Comparison of ENCODE assay signal across 8 cellular contexts in genomic region chr16:20741555-20742285, GRCh38. TPM values are rescaled to one million over a fixed set of nuclear protein-coding genes. Genes with fewer than 3 reads are reported as not detected.
DNase-seq lines count a peak whose midpoint lies in the region; ATAC-seq, FAIRE-seq and TF ChIP-seq lines count a peak whose summit lies in the region.

TSS of gene THUMPD1 (minus strand) at chr16:20741818. CDS start at chr16:20741739, 79 bp downstream.

- intact Hi-C loops in Caco-2 (cut with micrococcal nuclease; ENCODE audit: unreplicated experiment): no loop called here

- H3K9me3 Mint-ChIP-seq in Caco-2 (ENCODE audit: unreplicated experiment): peaks cover under 1% of the 10 kb centered on the region

- peak; percentile 77 for ATAC-seq in GM21367 (IDR thresholded peaks at IDR 0.05; ENCODE audit: unreplicated experiment)

- no peaks in the 10 kb centered on the region for H3K4me1 ChIP-seq in Caco-2
- no peaks in the 10 kb centered on the region; a peak in 2 of 7 replicates for H3K4me1 ChIP-seq in H1 (replicated peaks in 1 of 4; ENCODE audit: control insufficient read depth in 3 of 4, insufficient read depth in 4 of 4, low read length in 3 of 4)
- peaks cover 2% of the 10 kb centered on the region for H3K4me1 ChIP-seq in mesendoderm (ENCODE audit: control insufficient read depth, low read depth, low read length)

- H3K56ac ChIP-seq in H1 (replicated peaks; ENCODE audit: insufficient read length, low read depth, low read length) (peak within 1 kb of the TSS; percentile 64), mesendoderm (ENCODE audit: low read length) (peak within 1 kb of the TSS; percentile 91)

- H4K8ac ChIP-seq in H1 (ENCODE audit: extremely low read depth, insufficient read depth, low read length): peak within 1 kb of the TSS; percentile 99
- no peak within 1 kb of the TSS for H4K8ac ChIP-seq in mesendoderm (ENCODE audit: low read depth, low read length)

- peaks cover 3% of the 10 kb centered on the region; the same call in 1 of the 2 replicates for H3K23me2 ChIP-seq in H1 (ENCODE audit: low read depth, low read length)

- no peak for TF ChIP-seq EP300 in H1 (IDR thresholded peaks at IDR 0.05; ENCODE audit: borderline replicate concordance in 1 of 2, low read depth in 2 of 2, low read length in 2 of 2)

- H4K5ac ChIP-seq in H1 (ENCODE audit: insufficient read length, low read depth, low read length): peak within 1 kb of the TSS; percentile 95
- no peak within 1 kb of the TSS for H4K5ac ChIP-seq in mesendoderm (ENCODE audit: low read length)

- peak in 1 of 2 experiments; percentile 38 for TF ChIP-seq CTCF in Caco-2 (IDR thresholded peaks at IDR 0.05; ENCODE audit: insufficient read depth in 1 of 2, low read depth in 1 of 2, low read length in 1 of 2, severe bottlenecking in 1 of 2, unreplicated experiment in 1 of 2)
- TF ChIP-seq CTCF in H1 (IDR thresholded peaks at IDR 0.05; ENCODE audit: control extremely low read depth in 1 of 3, insufficient read depth in 1 of 3, low read depth in 1 of 3, low read length in 3 of 3): no peak

- peak within 1 kb of the TSS; percentile 100; the same call in 1 of the 2 replicates for H2AFZ ChIP-seq in H1 (ENCODE audit: low read length)

- BruUV-seq in Caco-2 (replicated peaks; lab: Mats Ljungman, UMichigan): TSS peak; percentile 47

- H3K27me3 ChIP-seq in Caco-2 (replicated peaks; ENCODE audit: control insufficient read depth, insufficient read depth, low read length) (no peaks in the 10 kb centered on the region), H1 (replicated peaks in 1 of 4; ENCODE audit: control insufficient read depth in 3 of 4, extremely low read depth in 1 of 4, insufficient read depth in 3 of 4, low read length in 3 of 4) (no peaks in the 10 kb centered on the region), mesendoderm (ENCODE audit: insufficient read depth, low read length, poor library complexity) (no peaks in the 10 kb centered on the region)

- peak within 1 kb of the TSS; percentile 86 for H3K4me3 Mint-ChIP-seq in Caco-2 (ENCODE audit: unreplicated experiment)

- H2BK20ac ChIP-seq in H1 (ENCODE audit: low read length): no peak within 1 kb of the TSS

- H3K79me1 ChIP-seq in H1 (ENCODE audit: low read depth, low read length): peaks cover 3% of the 10 kb centered on the region
- H3K79me1 ChIP-seq in mesendoderm (ENCODE audit: low read length): peaks cover 12% of the 10 kb centered on the region

- H2BK15ac ChIP-seq in H1 (ENCODE audit: low read length): peak within 1 kb of the TSS; percentile 61; the same call in 1 of the 2 replicates
- H2BK15ac ChIP-seq in mesendoderm (replicated peaks; ENCODE audit: low read depth): no peak within 1 kb of the TSS

- H3K36me3 Mint-ChIP-seq in Caco-2 (ENCODE audit: insufficient read depth, unreplicated experiment): peaks cover 28% of the 10 kb centered on the region

- CTCF ChIA-PET in Caco-2 (lab: Charles Lee) (interaction anchor here (1.1 kb wide), 1 partner anchor 22 kb away, joined by 4 read pairs; no protein-coding TSS in a partner anchor), H1 (lab: Charles Lee; ENCODE audit: partially characterized antibody) (no interaction called here)

- peak within 1 kb of the TSS; percentile 98 for H2BK5ac ChIP-seq in H1 (ENCODE audit: low read depth, low read length)
- H2BK5ac ChIP-seq in mesendoderm (ENCODE audit: low read length): peak within 1 kb of the TSS; percentile 64

- no peak within 1 kb of the TSS for H3K14ac ChIP-seq in H1 (ENCODE audit: insufficient read length)

- peak within 1 kb of the TSS; percentile 75; the same call in 1 of the 2 replicates for H2BK12ac ChIP-seq in H1 (ENCODE audit: low read depth, low read length)

- H3K36me3 ChIP-seq in Caco-2 (ENCODE audit: control insufficient read depth, insufficient read depth, low read length) (no peaks in the 10 kb centered on the region), H1 (ENCODE audit: control insufficient read depth in 2 of 4, insufficient read depth in 4 of 4, low read length in 3 of 4) (peaks cover 6 to 20% (median 14%) of the 10 kb centered on the region in 4 experiments; a peak in 7 of 8 replicates), mesendoderm (ENCODE audit: control insufficient read depth, insufficient read depth, low read length) (peaks cover 7% of the 10 kb centered on the region)

- peak within 1 kb of the TSS; percentile 91 for H3K27ac Mint-ChIP-seq in Caco-2 (ENCODE audit: unreplicated experiment)

- H3K4me3 ChIP-seq in Caco-2 (ENCODE audit: low read depth, low read length) (peak within 1 kb of the TSS; percentile 98), H1 (ENCODE audit: extremely low read depth in 1 of 4, insufficient read depth in 2 of 4, low read depth in 3 of 4, low read length in 4 of 4) (peak within 1 kb of the TSS; percentile 88 to 95 (median 92)), mesendoderm (ENCODE audit: low read length) (peak within 1 kb of the TSS; percentile 95)

- H3K9me3 ChIP-seq in Caco-2 (no peaks in the 10 kb centered on the region), H1 (ENCODE audit: insufficient read depth in 2 of 2, low read depth in 1 of 2, low read length in 1 of 2) (peaks cover 4 to 7% of the 10 kb centered on the region in 2 experiments; a peak in 3 of 4 replicates)

- H2BK120ac ChIP-seq in H1 (replicated peaks; ENCODE audit: low read depth, low read length) (peak within 1 kb of the TSS; percentile 43), mesendoderm (ENCODE audit: low read depth, low read length) (no peak within 1 kb of the TSS)

- FAIRE-seq in HTR-8/SVneo (lab: Jason Lieb, UNC) (peak; percentile 80), H1 (lab: Jason Lieb, UNC) (no peak)

- H2AK5ac ChIP-seq in H1 (ENCODE audit: low read depth, low read length): no peak within 1 kb of the TSS
- H2AK5ac ChIP-seq in mesendoderm (ENCODE audit: low read length): no peak within 1 kb of the TSS

- H3K27me3 Mint-ChIP-seq in Caco-2 (ENCODE audit: insufficient read depth, unreplicated experiment): no peaks in the 10 kb centered on the region

- H3K79me2 ChIP-seq in H1 (ENCODE audit: control insufficient read depth in 1 of 2, insufficient read depth in 2 of 2, low read length in 2 of 2) (peaks cover 7 to 29% of the 10 kb centered on the region in 2 experiments), mesendoderm (ENCODE audit: control insufficient read depth, insufficient read depth, low read length) (peaks cover 19% of the 10 kb centered on the region)

- TF ChIP-seq POLR2A in H1 (IDR thresholded peaks at IDR 0.05; ENCODE audit: control extremely low read depth in 1 of 2, low read depth in 2 of 2, low read length in 2 of 2): peak; percentile 4 to 92

- POLR2A ChIA-PET in Caco-2 (lab: Charles Lee) (interaction anchor here (0.6 to 0.7 kb wide), 3 partner anchors 11 to 187 kb away, joined by 3 to 4 read pairs (median 3); no protein-coding TSS in a partner anchor), H1 (lab: Charles Lee; ENCODE audit: partially characterized antibody) (interaction anchor here (0.6 to 3.2 kb wide), 6 partner anchors 10 to 65 kb away, joined by 3 to 17 read pairs (median 3); partner anchors contain the start of genes ERI2 and REXO5)

- H3K9ac ChIP-seq in H1 (replicated peaks in 1 of 4; ENCODE audit: extremely low read depth in 1 of 4, low read depth in 3 of 4, low read length in 3 of 4): peak within 1 kb of the TSS; percentile 91 to 95 (median 93)
- peak within 1 kb of the TSS; percentile 90 for H3K9ac ChIP-seq in mesendoderm (ENCODE audit: low read length)

- DNase-seq in Caco-2 (peak; percentile 93 to 96), HTR-8/SVneo (ENCODE audit: insufficient read length, low spot score) (peak; percentile 94), NOMO-1 treated with DMSO at 0.1 percent for 48 hours (lab: John Stamatoyannopoulos, UW; ENCODE audit: unreplicated experiment) (peak; percentile 89), H1 (ENCODE audit: low read depth in 1 of 2, low spot score in 2 of 2) (peak; percentile 88 to 98), mesendoderm (peak; percentile 98)
- peak; percentile 91 to 99 (median 95) for DNase-seq in activated CD8-positive, alpha-beta memory T cell treated with anti-CD3 and anti-CD28 coated beads for 48 hours (ENCODE audit: low read depth in 2 of 3, low spot score in 2 of 3)
- peak; percentile 93 for DNase-seq in stimulated activated CD8-positive, alpha-beta memory T cell treated with anti-CD3 and anti-CD28 coated beads, Interleukin-12 subunit alpha, Interleukin-12 subunit beta, amount 100 ng/mL, for 4 hours (ENCODE audit: low read depth)

- H3K27ac ChIP-seq in H1 (ENCODE audit: low read depth, low read length): peak within 1 kb of the TSS; percentile 85; the same call in 1 of the 2 replicates
- H3K27ac ChIP-seq in mesendoderm (ENCODE audit: low read depth, low read length): peak within 1 kb of the TSS; percentile 60

- TF ChIP-seq RAD21 in H1 (IDR thresholded peaks at IDR 0.05 in 1 of 2, conservative IDR thresholded peaks at IDR 0.05 in 1 of 2; ENCODE audit: low read depth in 2 of 2, low read length in 2 of 2): peak in 1 of 2 experiments; percentile 12; a peak in 2 of 4 replicates

- peak within 1 kb of the TSS; percentile 98 for H4K91ac ChIP-seq in H1 (replicated peaks; ENCODE audit: insufficient read length, low read length)

- H3K18ac ChIP-seq in H1 (ENCODE audit: extremely low read depth, low read length): peak within 1 kb of the TSS; percentile 96
- H3K18ac ChIP-seq in mesendoderm (ENCODE audit: low read length): peak within 1 kb of the TSS; percentile 30

- H3K4ac ChIP-seq in H1 (replicated peaks; ENCODE audit: insufficient read length, low read depth, low read length) (peak within 1 kb of the TSS; percentile 96), mesendoderm (ENCODE audit: low read depth, low read length) (peak within 1 kb of the TSS; percentile 61)

- 9% methylated on average over 25 of the region's 42 CpGs; no CpG with 5 or more reads in 1 of the 2 experiments for WGBS in H1 (ENCODE audit: extremely low coverage in 1 of 2, insufficient coverage in 1 of 2, insufficient read length in 1 of 2, insufficient replicate concordance in 2 of 2, low coverage in 1 of 2, low lambda C conversion rate in 2 of 2, missing lambda C conversion rate in 1 of 2), 2 experiments
- WGBS in mesendoderm (ENCODE audit: extremely low coverage, insufficient coverage, low lambda C conversion rate): no CpG with 5 or more reads among the region's 42 CpGs

- H3K23ac ChIP-seq in H1 (ENCODE audit: insufficient read length) (no peak within 1 kb of the TSS), mesendoderm (ENCODE audit: low read length) (no peak within 1 kb of the TSS)

- H3K4me2 ChIP-seq in H1 (ENCODE audit: insufficient read depth in 1 of 2, low read depth in 2 of 2, low read length in 2 of 2) (peak within 1 kb of the TSS; percentile 76 to 91), mesendoderm (ENCODE audit: low read length) (peak within 1 kb of the TSS; percentile 79)

- peaks cover 2 to 12% of the 10 kb centered on the region in 2 experiments for H4K20me1 ChIP-seq in H1 (replicated peaks in 1 of 2; ENCODE audit: control insufficient read depth in 1 of 2, insufficient read depth in 2 of 2, low read length in 2 of 2)

- H3K4me1 Mint-ChIP-seq in Caco-2 (ENCODE audit: low read depth, unreplicated experiment): no peaks in the 10 kb centered on the region

RNA-seq across cellular contexts. Expression of gene THUMPD1, which starts in this region (rescaled TPM):
- total RNA-seq in Caco-2 (2022): 27.2 and 29.5 TPM in 2 replicates
- 46.9 and 49.4 TPM in 2 replicates for total RNA-seq in H1 (2021; fragmentation: NEBNext Ultra II Directional; extraction: Animal tissue kit (Norgen Biotek cat#: 25700))
- polyA plus RNA-seq in H1 (2011; rRNA removed): 31.6 and 51.3 TPM in 2 replicates
- polyA plus RNA-seq in H1 (2011; cell fraction: cytosol; rRNA removed): 37.1 TPM
- polyA plus RNA-seq in H1 (2011; cell fraction: nucleus; rRNA removed): 41.2 TPM
- polyA plus RNA-seq in H1 (2012, experiment 1 of 2): 22.6 to 33.6 TPM (median 27.5 TPM) in 4 replicates
- polyA plus RNA-seq in H1 (2012, experiment 2 of 2): 2.3 TPM
- polyA plus RNA-seq in H1 (2013, experiment 1 of 2): 42.2 TPM
- polyA plus RNA-seq in H1 (2013, experiment 2 of 2): 37.4 TPM
- 38.8 and 57.4 TPM in 2 replicates for polyA minus RNA-seq in H1 (2011; rRNA and poly(A)+ RNA removed)
- 45.5 TPM for polyA minus RNA-seq in H1 (2011; cell fraction: cytosol; rRNA and poly(A)+ RNA removed)
- 123 TPM for polyA minus RNA-seq in H1 (2011; cell fraction: nucleus; rRNA and poly(A)+ RNA removed)
- polyA plus RNA-seq in mesendoderm (2013, experiment 1 of 2): 44.9 TPM
- 43.9 TPM for polyA plus RNA-seq in mesendoderm (2013, experiment 2 of 2)

Comparison
In these comparisons a context has a peak if more than half of its experiments do, and no peak if none do; other contexts are left out.
1. Peak in every context shown above with its lines: DNase-seq, ATAC-seq, H3K4me3 ChIP-seq and H3K27ac ChIP-seq.